1 cellular context compared by ENCODE assay signal in genomic region chr18:77366725-77367641, GRCh38.
TF ChIP-seq lines count a peak whose summit lies in the region.

No MANE protein-coding gene starts in this region.

TF ChIP-seq in HepG2, 621 proteins besides CTCF, POLR2A, EP300 and RAD21 (continued from another document and continues in another):
- TF ChIP-seq, protein P1, sequence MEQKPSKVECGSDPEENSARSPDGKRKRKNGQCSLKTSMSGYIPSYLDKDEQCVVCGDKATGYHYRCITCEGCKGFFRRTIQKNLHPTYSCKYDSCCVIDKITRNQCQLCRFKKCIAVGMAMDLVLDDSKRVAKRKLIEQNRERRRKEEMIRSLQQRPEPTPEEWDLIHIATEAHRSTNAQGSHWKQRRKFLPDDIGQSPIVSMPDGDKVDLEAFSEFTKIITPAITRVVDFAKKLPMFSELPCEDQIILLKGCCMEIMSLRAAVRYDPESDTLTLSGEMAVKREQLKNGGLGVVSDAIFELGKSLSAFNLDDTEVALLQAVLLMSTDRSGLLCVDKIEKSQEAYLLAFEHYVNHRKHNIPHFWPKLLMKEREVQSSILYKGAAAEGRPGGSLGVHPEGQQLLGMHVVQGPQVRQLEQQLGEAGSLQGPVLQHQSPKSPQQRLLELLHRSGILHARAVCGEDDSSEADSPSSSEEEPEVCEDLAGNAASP (CRISPR knock-in tag; IDR thresholded peaks at IDR 0.05; ENCODE audit: borderline replicate concordance): no peak
- peak; percentile 68; the same call in 1 of the 2 replicates for TF ChIP-seq MIXL1 (CRISPR knock-in tag; IDR thresholded peaks at IDR 0.05)
- TF ChIP-seq ZNF703 (CRISPR knock-in tag; IDR thresholded peaks at IDR 0.05; ENCODE audit: borderline replicate concordance): no peak
- TF ChIP-seq ZKSCAN1 (IDR thresholded peaks at IDR 0.05; ENCODE audit: low read length): no peak
- no peak for TF ChIP-seq ZNF513 (CRISPR knock-in tag; conservative IDR thresholded peaks at IDR 0.05)
- no peak for TF ChIP-seq ZNF605 (CRISPR knock-in tag; IDR thresholded peaks at IDR 0.05)
- no peak for TF ChIP-seq ZNF670 (CRISPR knock-in tag; IDR thresholded peaks at IDR 0.05; ENCODE audit: borderline replicate concordance)
- no peak for TF ChIP-seq SRSF1 (optimal IDR thresholded peaks at IDR 0.05; ENCODE audit: low read depth, low read length)
- no peak for TF ChIP-seq SMC3 (IDR thresholded peaks at IDR 0.05; ENCODE audit: low read length)
- no peak for TF ChIP-seq EEA1 (CRISPR knock-in tag; IDR thresholded peaks at IDR 0.05; ENCODE audit: borderline replicate concordance)
- TF ChIP-seq CREBL2 (CRISPR knock-in tag; IDR thresholded peaks at IDR 0.05; ENCODE audit: borderline replicate concordance): no peak
- TF ChIP-seq, protein P2, sequence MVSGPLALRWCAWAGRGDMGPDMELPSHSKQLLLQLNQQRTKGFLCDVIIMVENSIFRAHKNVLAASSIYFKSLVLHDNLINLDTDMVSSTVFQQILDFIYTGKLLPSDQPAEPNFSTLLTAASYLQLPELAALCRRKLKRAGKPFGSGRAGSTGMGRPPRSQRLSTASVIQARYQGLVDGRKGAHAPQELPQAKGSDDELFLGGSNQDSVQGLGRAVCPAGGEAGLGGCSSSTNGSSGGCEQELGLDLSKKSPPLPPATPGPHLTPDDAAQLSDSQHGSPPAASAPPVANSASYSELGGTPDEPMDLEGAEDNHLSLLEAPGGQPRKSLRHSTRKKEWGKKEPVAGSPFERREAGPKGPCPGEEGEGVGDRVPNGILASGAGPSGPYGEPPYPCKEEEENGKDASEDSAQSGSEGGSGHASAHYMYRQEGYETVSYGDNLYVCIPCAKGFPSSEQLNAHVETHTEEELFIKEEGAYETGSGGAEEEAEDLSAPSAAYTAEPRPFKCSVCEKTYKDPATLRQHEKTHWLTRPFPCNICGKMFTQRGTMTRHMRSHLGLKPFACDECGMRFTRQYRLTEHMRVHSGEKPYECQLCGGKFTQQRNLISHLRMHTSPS (CRISPR knock-in tag; IDR thresholded peaks at IDR 0.05; ENCODE audit: low read depth): no peak
- TF ChIP-seq NFIC (IDR thresholded peaks at IDR 0.05; ENCODE audit: low read length): no peak
- no peak for TF ChIP-seq GTF3A (CRISPR knock-in tag; conservative IDR thresholded peaks at IDR 0.05)
- no peak for TF ChIP-seq PHF20 (CRISPR knock-in tag; IDR thresholded peaks at IDR 0.05)
- no peak for TF ChIP-seq ZEB1 (IDR thresholded peaks at IDR 0.05; ENCODE audit: insufficient replicate concordance, low read depth)
- TF ChIP-seq CEBPB (IDR thresholded peaks at IDR 0.05; ENCODE audit: borderline replicate concordance, low read depth, low read length): no peak
- no peak for TF ChIP-seq FOXK1 (CRISPR knock-in tag; IDR thresholded peaks at IDR 0.05; ENCODE audit: borderline replicate concordance, low read depth)
- no peak for TF ChIP-seq ELF1 (CRISPR knock-in tag; IDR thresholded peaks at IDR 0.05)
- no peak for TF ChIP-seq GTF2F1 (IDR thresholded peaks at IDR 0.05; ENCODE audit: low read length)
- no peak for TF ChIP-seq SATB2 (CRISPR knock-in tag; IDR thresholded peaks at IDR 0.05)
- 0 out of 2 replicates have a peak, but pooled peaks have one; percentile 44 for TF ChIP-seq DMAP1 (CRISPR knock-in tag; IDR thresholded peaks at IDR 0.05)
- no peak for TF ChIP-seq IKZF4 (CRISPR knock-in tag; IDR thresholded peaks at IDR 0.05; ENCODE audit: borderline replicate concordance, low read depth, not compliant biosample characterization)
- TF ChIP-seq NKX3-1 (CRISPR knock-in tag; IDR thresholded peaks at IDR 0.05): peak; percentile 44; the same call in 1 of the 2 replicates
- no peak for TF ChIP-seq TMF1 (CRISPR knock-in tag; IDR thresholded peaks at IDR 0.05; ENCODE audit: low read depth)
- TF ChIP-seq CREB1 (IDR thresholded peaks at IDR 0.05): 0 out of 2 replicates have a peak, but pooled peaks have one; percentile 30
- TF ChIP-seq CREB1 (CRISPR knock-in tag; IDR thresholded peaks at IDR 0.05): no peak
- TF ChIP-seq ZNF569 (CRISPR knock-in tag; IDR thresholded peaks at IDR 0.05; ENCODE audit: borderline replicate concordance): no peak
- peak; percentile 50; the same call in 1 of the 2 replicates for TF ChIP-seq HNF1B (CRISPR knock-in tag; IDR thresholded peaks at IDR 0.05)
- peak; percentile 26 for TF ChIP-seq YY1 (IDR thresholded peaks at IDR 0.05; ENCODE audit: insufficient read depth, insufficient replicate concordance, low read depth, low read length)
- TF ChIP-seq TBX3 (IDR thresholded peaks at IDR 0.05; ENCODE audit: borderline replicate concordance): peak; percentile 50; the same call in 1 of the 2 replicates
- TF ChIP-seq ZNF75D (CRISPR knock-in tag; IDR thresholded peaks at IDR 0.05; ENCODE audit: borderline replicate concordance): no peak
- TF ChIP-seq MYC (CRISPR knock-in tag; IDR thresholded peaks at IDR 0.05; ENCODE audit: borderline replicate concordance): peak; percentile 70; the same call in 1 of the 2 replicates
- TF ChIP-seq FOXO1 (CRISPR knock-in tag; IDR thresholded peaks at IDR 0.05): peak; percentile 70; the same call in 1 of the 2 replicates
- no peak for TF ChIP-seq ZNF562 (CRISPR knock-in tag; IDR thresholded peaks at IDR 0.05; ENCODE audit: borderline replicate concordance)
- peak; percentile 85 for TF ChIP-seq FOXP4 (CRISPR knock-in tag; IDR thresholded peaks at IDR 0.05)
- no peak for TF ChIP-seq ZNF136 (CRISPR knock-in tag; IDR thresholded peaks at IDR 0.05; ENCODE audit: low read depth)
- no peak; the same call in 1 of the 2 replicates for TF ChIP-seq ZNF749 (CRISPR knock-in tag; IDR thresholded peaks at IDR 0.05; ENCODE audit: borderline replicate concordance)
- no peak; the same call in 1 of the 2 replicates for TF ChIP-seq MIER2 (CRISPR knock-in tag; IDR thresholded peaks at IDR 0.05)
- no peak for TF ChIP-seq BATF2 (CRISPR knock-in tag; IDR thresholded peaks at IDR 0.05)
- no peak for TF ChIP-seq DMTF1 (CRISPR knock-in tag; IDR thresholded peaks at IDR 0.05)
- TF ChIP-seq ZNF704 (CRISPR knock-in tag; IDR thresholded peaks at IDR 0.05; ENCODE audit: borderline replicate concordance): no peak
- peak; percentile 81 for TF ChIP-seq FOXA3 (CRISPR knock-in tag; IDR thresholded peaks at IDR 0.05)
- TF ChIP-seq SRSF4 (IDR thresholded peaks at IDR 0.05; ENCODE audit: low read depth, low read length, poor library complexity, severe bottlenecking): no peak
